In genomic region chr9:114247086-114247485, GRCh38 we compare ENCODE assay signal across 17 cellular contexts.
A peak's percentile ranks its signal among the peaks of the same experiment; 100 is the strongest.
DNase-seq lines count a peak whose midpoint lies in the region; ATAC-seq and TF ChIP-seq lines count a peak whose summit lies in the region.
"Had no signal": no experiment of that assay in that cellular context is flagged by ENCODE, and none has a peak within 500 bp of the region (broad histone marks: within the 10 kb centered on the region; RNA-seq: fewer than 3 reads in every experiment).

No MANE protein-coding gene starts in this region.

- H3K79me2 ChIP-seq in mammary epithelial cell (ENCODE audit: insufficient read depth, low read length), result no peaks in the 10 kb centered on the region

- DNase-seq in mammary epithelial cell, result no peak
- DNase-seq in breast epithelium (ENCODE audit: low spot score in 2 of 2), result no peak
- DNase-seq in cerebellum (ENCODE audit: low spot score), result peak; percentile 85
- no peak for DNase-seq in psoas muscle
- no peak for DNase-seq in thyroid gland
- DNase-seq: DMS153, DMS79 treated with DMSO at 0.1 percent for 48 hours, GM23248 had no signal

- dilution Hi-C loops in mammary epithelial cell (cut with HindIII; ENCODE audit: low sequenced_read_pairs), result no loop called here

- CTCF ChIA-PET in mammary epithelial cell (lab: Charles Lee; ENCODE audit: low non-redundant PET), result no interaction called here

- intact Hi-C loops in mammary epithelial cell (cut with micrococcal nuclease) (loop anchor here (2.0 kb wide), 1 partner anchor 32 kb away; no protein-coding TSS in a partner anchor), breast epithelium (cut with DNase I; ENCODE audit: low total_unique reads) (no loop called here), psoas muscle (cut with DNase I) (no loop called here), thyroid gland (cut with DNase I) (no loop called here)

- no peak overlapping the region for H3K4me2 ChIP-seq in mammary epithelial cell (ENCODE audit: insufficient read depth, low read depth, low read length)
- H3K4me2 ChIP-seq: A549, BLaER1 had no signal

- no peaks in the 10 kb centered on the region for H3K27me3 ChIP-seq in mammary epithelial cell (ENCODE audit: insufficient read depth, low read length)
- H3K27me3 ChIP-seq in breast epithelium, result no peaks in the 10 kb centered on the region
- no peaks in the 10 kb centered on the region for H3K27me3 ChIP-seq in psoas muscle (ENCODE audit: insufficient read depth in 3 of 3, low read length in 2 of 3)
- no peaks in the 10 kb centered on the region for H3K27me3 ChIP-seq in thyroid gland
- H3K27me3 ChIP-seq: BLaER1 had no signal

- H3K36me3 ChIP-seq in mammary epithelial cell (ENCODE audit: insufficient read depth, low read length), result no peaks in the 10 kb centered on the region
- no peaks in the 10 kb centered on the region for H3K36me3 ChIP-seq in breast epithelium
- no peaks in the 10 kb centered on the region for H3K36me3 ChIP-seq in psoas muscle (ENCODE audit: insufficient read depth in 1 of 2, low read depth in 1 of 2)
- no peaks in the 10 kb centered on the region for H3K36me3 ChIP-seq in thyroid gland

- no peak overlapping the region for H3K27ac ChIP-seq in mammary epithelial cell (ENCODE audit: insufficient read depth, low read depth, low read length)
- H3K27ac ChIP-seq in breast epithelium, result no peak overlapping the region
- H3K27ac ChIP-seq in psoas muscle, result no peak overlapping the region
- H3K27ac ChIP-seq in thyroid gland, result no peak overlapping the region
- H3K27ac ChIP-seq: 22Rv1, A549, BLaER1, GM23248, HL-60 had no signal

- H4K20me1 ChIP-seq in mammary epithelial cell (ENCODE audit: insufficient read depth, low read length), result no peaks in the 10 kb centered on the region
- H4K20me1 ChIP-seq: BLaER1 had no signal

- TSS peak; percentile 8 for BruUV-seq in mammary epithelial cell (replicated peaks; lab: Mats Ljungman, UMichigan)

- H3K4me3 ChIP-seq in mammary epithelial cell (replicated peaks in 1 of 3; ENCODE audit: insufficient read depth in 1 of 3, low read depth in 2 of 3, low read length in 3 of 3) (no peak overlapping the region), breast epithelium (no peak overlapping the region), psoas muscle (no peak overlapping the region), thyroid gland (replicated peaks in 1 of 3) (no peak overlapping the region)
- H3K4me3 ChIP-seq: A549, BLaER1, GM12878, GM23248, HAP-1, K562 had no signal

- no peak overlapping the region for H3K9ac ChIP-seq in mammary epithelial cell (ENCODE audit: insufficient read depth, low read length)
- H3K9ac ChIP-seq: BLaER1, GM23248 had no signal

- H2AFZ ChIP-seq in mammary epithelial cell (ENCODE audit: low read depth, low read length), result no peak overlapping the region
- H2AFZ ChIP-seq: GM23248 had no signal

- H3K9me3 ChIP-seq in mammary epithelial cell (replicated peaks; ENCODE audit: insufficient read depth, low read length), result no peaks in the 10 kb centered on the region
- no peaks in the 10 kb centered on the region for H3K9me3 ChIP-seq in breast epithelium
- no peaks in the 10 kb centered on the region for H3K9me3 ChIP-seq in psoas muscle
- no peaks in the 10 kb centered on the region for H3K9me3 ChIP-seq in thyroid gland
- H3K9me3 ChIP-seq: A549, BLaER1, HAP-1 had no signal

- peak; percentile 62 to 80 (median 74) for ATAC-seq in psoas muscle
- ATAC-seq in GM18520 (IDR thresholded peaks at IDR 0.05; ENCODE audit: unreplicated experiment), result no peak
- no peak for ATAC-seq in HG02678 (IDR thresholded peaks at IDR 0.05; ENCODE audit: unreplicated experiment)
- ATAC-seq: A549, GM12878, K562 had no signal

- no peaks in the 10 kb centered on the region for H3K4me1 ChIP-seq in mammary epithelial cell (ENCODE audit: insufficient read depth, low read length)
- H3K4me1 ChIP-seq in breast epithelium, result peaks cover 5 to 7% of the 10 kb centered on the region in 2 donors
- H3K4me1 ChIP-seq in psoas muscle, result peaks cover 38% of the 10 kb centered on the region
- H3K4me1 ChIP-seq in thyroid gland, result peaks cover 5 to 11% of the 10 kb centered on the region in 2 donors
- H3K4me1 ChIP-seq: A549, BLaER1, HAP-1 had no signal

- 100% methylated on average over 2 of the region's 3 CpGs for WGBS in mammary epithelial cell (ENCODE audit: low coverage, missing lambda C conversion rate)
- 45 to 59% (median 53%) methylated on average over 3 of the region's 3 CpGs for WGBS in psoas muscle, 3 donors
- 87 to 93% methylated on average over 3 of the region's 3 CpGs for WGBS in thyroid gland, 2 donors

- no peak for TF ChIP-seq CTCF in mammary epithelial cell (conservative IDR thresholded peaks at IDR 0.05 in 1 of 2, IDR thresholded peaks at IDR 0.05 in 1 of 2; ENCODE audit: extremely low read depth in 1 of 2, insufficient read depth in 1 of 2, low read depth in 1 of 2, low read length in 2 of 2)
- TF ChIP-seq CTCF in breast epithelium (IDR thresholded peaks at IDR 0.05), result no peak
- no peak for TF ChIP-seq CTCF in psoas muscle (IDR thresholded peaks at IDR 0.05)
- TF ChIP-seq CTCF in thyroid gland (IDR thresholded peaks at IDR 0.05), result no peak

- TF ChIP-seq POLR2A in breast epithelium (IDR thresholded peaks at IDR 0.05), result no peak
- TF ChIP-seq POLR2A in thyroid gland (IDR thresholded peaks at IDR 0.05), result no peak

- in situ Hi-C loops in mammary epithelial cell (cut with MboI; ENCODE audit: low sequenced_read_pairs in 2 of 2), result no loop called here

Comparison
In these comparisons a context has a peak if more than half of its experiments do, and no peak if none do; other contexts are left out.
1. ATAC-seq: peak in psoas muscle (4 of 4); none in GM18520 (single experiment) and HG02678 (single experiment).